In genomic region chr12:64459388-64460024, GRCh38 we compare ENCODE assay signal across 8 cellular contexts. TPM values are rescaled to one million over a fixed set of nuclear protein-coding genes. Genes with fewer than 3 reads are reported as not detected.
DNase-seq lines count a peak whose midpoint lies in the region; ATAC-seq and TF ChIP-seq lines count a peak whose summit lies in the region.

No MANE protein-coding gene starts in this region.

- peaks cover 41% of the 10 kb centered on the region for H3K4me1 Mint-ChIP-seq in activated T-helper 1 cell treated with anti-CD3 and anti-CD28 coated beads, Interleukin-12 subunit alpha, Interleukin-12 subunit beta, Interleukin-2, Interleukin-4 antibody, amounts not matched to agents 30 ng/mL and 10 ng/mL and 1 ng/mL, durations not matched to agents 14 hours and 24 hours and 36 hours (ENCODE audit: low read depth)
- peaks cover 23% of the 10 kb centered on the region for H3K4me1 Mint-ChIP-seq in glutamatergic neuron (ENCODE audit: low read depth, unreplicated experiment)

- H3K4me3 ChIP-seq in GM08714 (ENCODE audit: low read length) (peak overlapping the region; percentile 87), right lobe of liver (peak overlapping the region; percentile 5 to 37 (median 26))

- H3K4me1 ChIP-seq in right lobe of liver = peaks cover 0 to 30% (median 2%) of the 10 kb centered on the region in 4 donors

- no peaks in the 10 kb centered on the region for H3K9me3 ChIP-seq in right lobe of liver

- TF ChIP-seq POLR2A in right lobe of liver (IDR thresholded peaks at IDR 0.05) = no peak

- TF ChIP-seq CTCF in right lobe of liver (IDR thresholded peaks at IDR 0.05) (no peak), glutamatergic neuron (IDR thresholded peaks at IDR 0.05; ENCODE audit: partially characterized antibody, unreplicated experiment) (no peak)

- intact Hi-C loops in activated T-helper 1 cell treated with anti-CD3 and anti-CD28 coated beads, Interleukin-12 subunit alpha, Interleukin-12 subunit beta, Interleukin-2, Interleukin-4 antibody, amounts not matched to agents 30 ng/mL and 10 ng/mL and 1 ng/mL, durations not matched to agents 14 hours and 24 hours and 36 hours (cut with micrococcal nuclease) = no loop called here
- intact Hi-C loops in right lobe of liver (cut with DNase I) = no loop called here

- DNase-seq in activated T-helper 1 cell treated with anti-CD3 and anti-CD28 coated beads, Interleukin-12 subunit alpha, Interleukin-12 subunit beta, Interleukin-2, Interleukin-4 antibody, amounts not matched to agents 30 ng/mL and 10 ng/mL and 1 ng/mL, durations not matched to agents 14 hours and 24 hours and 36 hours (ENCODE audit: low spot score) = no peak
- DNase-seq in right lobe of liver (no peak), ecto neural progenitor cell (ENCODE audit: low spot score) (no peak), GF-D8 (lab: John Stamatoyannopoulos, UW) (no peak), HuH-7.5 (ENCODE audit: low spot score) (no peak), glutamatergic neuron (no peak)

- H3K4me3 Mint-ChIP-seq in activated T-helper 1 cell treated with anti-CD3 and anti-CD28 coated beads, Interleukin-12 subunit alpha, Interleukin-12 subunit beta, Interleukin-2, Interleukin-4 antibody, amounts not matched to agents 30 ng/mL and 10 ng/mL and 1 ng/mL, durations not matched to agents 14 hours and 24 hours and 36 hours = peak overlapping the region; percentile 83
- no peak overlapping the region for H3K4me3 Mint-ChIP-seq in glutamatergic neuron (ENCODE audit: unreplicated experiment)

- no peaks in the 10 kb centered on the region for H3K9me3 Mint-ChIP-seq in activated T-helper 1 cell treated with anti-CD3 and anti-CD28 coated beads, Interleukin-12 subunit alpha, Interleukin-12 subunit beta, Interleukin-2, Interleukin-4 antibody, amounts not matched to agents 30 ng/mL and 10 ng/mL and 1 ng/mL, durations not matched to agents 14 hours and 24 hours and 36 hours
- H3K9me3 Mint-ChIP-seq in glutamatergic neuron (ENCODE audit: unreplicated experiment) = no peaks in the 10 kb centered on the region

- peaks cover 32% of the 10 kb centered on the region for H3K36me3 Mint-ChIP-seq in activated T-helper 1 cell treated with anti-CD3 and anti-CD28 coated beads, Interleukin-12 subunit alpha, Interleukin-12 subunit beta, Interleukin-2, Interleukin-4 antibody, amounts not matched to agents 30 ng/mL and 10 ng/mL and 1 ng/mL, durations not matched to agents 14 hours and 24 hours and 36 hours (ENCODE audit: low read depth)
- no peaks in the 10 kb centered on the region for H3K36me3 Mint-ChIP-seq in glutamatergic neuron (ENCODE audit: unreplicated experiment)

- no peaks in the 10 kb centered on the region for H3K27me3 ChIP-seq in right lobe of liver

- 0% methylated on average over 3 of the region's 3 CpGs for WGBS in right lobe of liver (ENCODE audit: insufficient coverage, low coverage, low lambda C conversion rate, missing lambda C conversion rate)

- peak overlapping the region; percentile 38 to 71 (median 40) for H3K27ac ChIP-seq in right lobe of liver

- H3K36me3 ChIP-seq in right lobe of liver = peaks cover 0 to 6% (median 5%) of the 10 kb centered on the region in 4 donors

- H3K27ac Mint-ChIP-seq in activated T-helper 1 cell treated with anti-CD3 and anti-CD28 coated beads, Interleukin-12 subunit alpha, Interleukin-12 subunit beta, Interleukin-2, Interleukin-4 antibody, amounts not matched to agents 30 ng/mL and 10 ng/mL and 1 ng/mL, durations not matched to agents 14 hours and 24 hours and 36 hours = peak overlapping the region; percentile 89
- no peak overlapping the region for H3K27ac Mint-ChIP-seq in glutamatergic neuron (ENCODE audit: unreplicated experiment)

- no peaks in the 10 kb centered on the region for H3K27me3 Mint-ChIP-seq in activated T-helper 1 cell treated with anti-CD3 and anti-CD28 coated beads, Interleukin-12 subunit alpha, Interleukin-12 subunit beta, Interleukin-2, Interleukin-4 antibody, amounts not matched to agents 30 ng/mL and 10 ng/mL and 1 ng/mL, durations not matched to agents 14 hours and 24 hours and 36 hours (ENCODE audit: insufficient read depth)
- H3K27me3 Mint-ChIP-seq in glutamatergic neuron (ENCODE audit: unreplicated experiment) = no peaks in the 10 kb centered on the region

- ATAC-seq in HG02798 (IDR thresholded peaks at IDR 0.05; ENCODE audit: poor library complexity, unreplicated experiment) (peak; percentile 64), right lobe of liver (peak; percentile 80 to 85 (median 84))

RNA-seq across cellular contexts. Expression of gene TBK1, which starts 7.6 kb away (rescaled TPM):
- 33.6 and 42.4 TPM in 2 replicates for total RNA-seq in activated T-helper 1 cell treated with anti-CD3 and anti-CD28 coated beads, Interleukin-12 subunit alpha, Interleukin-12 subunit beta, Interleukin-2, Interleukin-4 antibody, amounts not matched to agents 30 ng/mL and 10 ng/mL and 1 ng/mL, durations not matched to agents 14 hours and 24 hours and 36 hours
- 10 to 100 TPM in 5 of 6 experiments, 1 to 10 TPM in 1; 9.0 to 21.8 (median 14.0) TPM for total RNA-seq in right lobe of liver
- 15.8 TPM for total RNA-seq in glutamatergic neuron (ENCODE audit: unreplicated experiment)

RNA-seq across cellular contexts. Expression of gene XPOT, which starts 55.3 kb away (rescaled TPM):
- 145 and 146 TPM in 2 replicates for total RNA-seq in activated T-helper 1 cell treated with anti-CD3 and anti-CD28 coated beads, Interleukin-12 subunit alpha, Interleukin-12 subunit beta, Interleukin-2, Interleukin-4 antibody, amounts not matched to agents 30 ng/mL and 10 ng/mL and 1 ng/mL, durations not matched to agents 14 hours and 24 hours and 36 hours
- 10 to 100 TPM; 27.3 to 43.9 (median 34.0) TPM for total RNA-seq in right lobe of liver
- 108 TPM for total RNA-seq in glutamatergic neuron (ENCODE audit: unreplicated experiment)
